In genomic region chr20:20241966-20242365, GRCh38 we compare ENCODE assay signal across 18 cellular contexts.
DNase-seq lines count a peak whose midpoint lies in the region; ATAC-seq lines count a peak whose summit lies in the region.
"Had no signal": no experiment of that assay in that cellular context is flagged by ENCODE, and none has a peak within 500 bp of the region (broad histone marks: within the 10 kb centered on the region; RNA-seq: fewer than 3 reads in every experiment).

No MANE protein-coding gene starts in this region.

- no peak for ATAC-seq in GM21381 (IDR thresholded peaks at IDR 0.05; ENCODE audit: unreplicated experiment)
- ATAC-seq: esophagus mucosa had no signal

- intact Hi-C loops in posterior cingulate gyrus (cut with DNase I) = no loop called here

- DNase-seq in NCI-H1417 (lab: John Stamatoyannopoulos, UW) (peak; percentile 29 to 86 (median 83)), NCI-H1417 treated with DMSO at 0.1 percent for 48 hours (lab: John Stamatoyannopoulos, UW) (no peak), NCI-H187 treated with DMSO at 0.1 percent for 48 hours (lab: John Stamatoyannopoulos, UW) (peak; percentile 88), NCI-H524 (lab: John Stamatoyannopoulos, UW) (peak; percentile 86 to 96), retina (peak; percentile 15), posterior cingulate gyrus (no peak)
- no peak for DNase-seq in stimulated activated CD8-positive, alpha-beta memory T cell treated with anti-CD3 and anti-CD28 coated beads, Interleukin-4, amount 100 ng/mL, for 48 hours
- DNase-seq: 8988T; activated CD4-positive, alpha-beta T cell treated with anti-CD3 and anti-CD28 coated beads, Interleukin-2, amount 10 ng/mL, durations not matched to agents 24 days and 14 days; activated naive CD8-positive, alpha-beta T cell treated with anti-CD3 and anti-CD28 coated beads, Interleukin-2, amount 10 ng/mL, durations not matched to agents 7 days and 5 days; effector CD8-positive, alpha-beta T cell; kidney; SIG-M5; stimulated activated CD4-positive, alpha-beta T cell treated with anti-CD3 and anti-CD28 coated beads, Interleukin-12 subunit alpha, Interleukin-12 subunit beta, amount 100 ng/mL, for 4 hours; T-helper 1 cell; trophoblast cell had no signal

Comparison
In these comparisons a context has a peak if more than half of its experiments do, and no peak if none do; other contexts are left out.
1. DNase-seq: peak in NCI-H1417 (3 of 3), NCI-H187 treated with DMSO at 0.1 percent for 48 hours (single experiment), NCI-H524 (2 of 2) and retina (single experiment); none in NCI-H1417 treated with DMSO at 0.1 percent for 48 hours (single experiment), stimulated activated CD8-positive, alpha-beta memory T cell treated with anti-CD3 and anti-CD28 coated beads, Interleukin-4, amount 100 ng/mL, for 48 hours (single experiment) and posterior cingulate gyrus (0 of 10).